ENCODE assay signal across 11 cellular contexts in genomic region chr6:79601020-79601609, GRCh38. TPM values are rescaled to one million over a fixed set of nuclear protein-coding genes. Genes with fewer than 3 reads are reported as not detected.
A peak's percentile ranks its signal among the peaks of the same experiment; 100 is the strongest.
DNase-seq lines count a peak whose midpoint lies in the region; ATAC-seq and TF ChIP-seq lines count a peak whose summit lies in the region.
"Had no signal": no experiment of that assay in that cellular context is flagged by ENCODE, and none has a peak within 500 bp of the region (broad histone marks: within the 10 kb centered on the region; RNA-seq: fewer than 3 reads in every experiment).

No MANE protein-coding gene starts in this region.

- no TSS peak for BruUV-seq in Panc1 (replicated peaks; lab: Mats Ljungman, UMichigan)

- ATAC-seq in Panc1 (peak; percentile 92), HG03457 (IDR thresholded peaks at IDR 0.05; ENCODE audit: unreplicated experiment) (no peak)

- H3K9me3 ChIP-seq in Panc1 (ENCODE audit: control insufficient read depth, insufficient read depth, low read depth, low read length), result no peaks in the 10 kb centered on the region
- H3K9me3 ChIP-seq: tibial artery had no signal

- DNase-seq in Daoy (ENCODE audit: low read depth) (peak; percentile 67), Panc1 (ENCODE audit: low read depth, low spot score) (peak; percentile 39), epithelial cell of esophagus (ENCODE audit: low read depth) (peak; percentile 77), non-pigmented ciliary epithelial cell (ENCODE audit: low read depth) (peak; percentile 68), NCI-H187 (lab: John Stamatoyannopoulos, UW) (no peak), NCI-H226 (no peak), amygdala (lab: John Stamatoyannopoulos, UW) (no peak)
- DNase-seq: central memory CD4-positive, alpha-beta T cell; nucleus accumbens; tibial artery had no signal

- TF ChIP-seq CTCF in Panc1 (IDR thresholded peaks at IDR 0.05), result no peak
- no peak for TF ChIP-seq CTCF in epithelial cell of esophagus (IDR thresholded peaks at IDR 0.05; ENCODE audit: insufficient read depth, low read depth, low read length, missing control alignments)

- in situ Hi-C loops in Panc1 (cut with HindIII; ENCODE audit: low pct_unique_long_range_greater_than_20kb, low sequenced_read_pairs), result no loop called here

- intact Hi-C loops in Panc1 (cut with micrococcal nuclease; ENCODE audit: unreplicated experiment), result no loop called here

- CTCF ChIA-PET in Panc1 (lab: Charles Lee), result interaction anchor here (0.5 to 1.1 kb wide), 2 partner anchors 10 to 30 kb away, joined by 4 to 7 read pairs; no protein-coding TSS in a partner anchor

- peak overlapping the region; percentile 95 for H3K27ac ChIP-seq in Panc1 (ENCODE audit: low read length)
- H3K27ac ChIP-seq: tibial artery had no signal

- no peaks in the 10 kb centered on the region for H3K36me3 ChIP-seq in Panc1 (ENCODE audit: control insufficient read depth, insufficient read depth, low read length)
- H3K36me3 ChIP-seq: tibial artery had no signal

- POLR2A ChIA-PET in Panc1 (lab: Charles Lee), result interaction anchor here (0.6 kb wide), 1 partner anchor 267 kb away, joined by 3 read pairs; no protein-coding TSS in a partner anchor

- H3K27me3 ChIP-seq in Panc1 (ENCODE audit: control insufficient read depth, insufficient read depth, low read length), result no peaks in the 10 kb centered on the region
- H3K27me3 ChIP-seq: tibial artery had no signal

- peaks cover 39% of the 10 kb centered on the region for H3K4me1 ChIP-seq in Panc1 (ENCODE audit: control insufficient read depth, insufficient read depth, low read length)

- H3K4me3 ChIP-seq in Panc1 (ENCODE audit: low read depth in 2 of 2, low read length in 2 of 2), result no peak overlapping the region
- H3K4me3 ChIP-seq in epithelial cell of esophagus (ENCODE audit: low read length), result no peak overlapping the region
- H3K4me3 ChIP-seq: tibial artery had no signal

RNA-seq across cellular contexts. Expression of gene SH3BGRL2, which starts 30.0 kb away (rescaled TPM):
- total RNA-seq in Daoy (2014; rRNA removed; shearing (Covaris generic)), result 13.2 and 15.8 TPM in 2 replicates
- 8.5 TPM for total RNA-seq in Panc1 (2021; ENCODE audit: unreplicated experiment)
- 6.1 TPM for polyA plus RNA-seq in Panc1 (2012; ENCODE audit: insufficient read length)

Comparison
In these comparisons a context has a peak if more than half of its experiments do, and no peak if none do; other contexts are left out.
1. DNase-seq: peak in Daoy (single experiment), Panc1 (single experiment), epithelial cell of esophagus (single experiment) and non-pigmented ciliary epithelial cell (single experiment); none in NCI-H187 (0 of 2), NCI-H226 (single experiment) and amygdala (0 of 56).